ENCODE assay signal across 1 cellular context in genomic region chr1:206052919-206053534, GRCh38.
A peak's percentile ranks its signal among the peaks of the same experiment; 100 is the strongest.
TF ChIP-seq lines count a peak whose summit lies in the region.
"Not testable (repeated sequence)": the region's sequence is repeated elsewhere in the genome, so short reads cannot be mapped to it uniquely, and the experiment has no call there.

TSS of gene RHEX (plus strand) at chr1:206053173. CDS start at chr1:206097829, 44,656 bp downstream.

TF ChIP-seq in HepG2, 621 proteins besides CTCF, POLR2A, EP300 and RAD21 (continued from another document and continues in another):
- TF ChIP-seq ZBTB4 (CRISPR knock-in tag; IDR thresholded peaks at IDR 0.05; ENCODE audit: borderline replicate concordance): peak; percentile 46; the same call in 1 of the 2 replicates
- peak; percentile 39; the same call in 1 of the 2 replicates for TF ChIP-seq ZBTB43 (CRISPR knock-in tag; conservative IDR thresholded peaks at IDR 0.05)
- peak; percentile 25; the same call in 1 of the 2 replicates for TF ChIP-seq ZNF232 (CRISPR knock-in tag; IDR thresholded peaks at IDR 0.05; ENCODE audit: borderline replicate concordance)
- TF ChIP-seq ZNF629 (CRISPR knock-in tag; conservative IDR thresholded peaks at IDR 0.05): peak; percentile 6; the same call in 1 of the 2 replicates
- TF ChIP-seq TERF1 (CRISPR knock-in tag; IDR thresholded peaks at IDR 0.05): 0 out of 2 replicates have a peak, but pooled peaks have one; percentile 11
- TF ChIP-seq ZNF142 (CRISPR knock-in tag; IDR thresholded peaks at IDR 0.05): peak; percentile 33; the same call in 1 of the 2 replicates
- 0 out of 2 replicates have a peak, but pooled peaks have one; percentile 43 for TF ChIP-seq SPEN (CRISPR knock-in tag; IDR thresholded peaks at IDR 0.05; ENCODE audit: low read depth)
- peak; percentile 52 for TF ChIP-seq PHF5A (CRISPR knock-in tag; IDR thresholded peaks at IDR 0.05; ENCODE audit: low read depth, unreplicated experiment)
- 0 out of 4 replicates have a peak, but pooled peaks of 1 of the 2 experiments have one; percentile 36 for TF ChIP-seq KLF16 (CRISPR knock-in tag; IDR thresholded peaks at IDR 0.05)
- peak; percentile 42; the same call in 1 of the 2 replicates for TF ChIP-seq ZBTB20 (CRISPR knock-in tag; IDR thresholded peaks at IDR 0.05; ENCODE audit: borderline replicate concordance, low read depth)
- TF ChIP-seq POLR2G (IDR thresholded peaks at IDR 0.05; ENCODE audit: low read depth, low read length): peak; percentile 44; the same call in 1 of the 2 replicates
- TF ChIP-seq MIXL1 (CRISPR knock-in tag; IDR thresholded peaks at IDR 0.05): peak; percentile 40; the same call in 1 of the 2 replicates
- TF ChIP-seq ZNF230 (CRISPR knock-in tag; IDR thresholded peaks at IDR 0.05): peak; percentile 74; the same call in 1 of the 2 replicates
- TF ChIP-seq PHF20 (CRISPR knock-in tag; IDR thresholded peaks at IDR 0.05): 0 out of 2 replicates have a peak, but pooled peaks have one; percentile 49
- peak; percentile 40; the same call in 1 of the 2 replicates for TF ChIP-seq ZNF598 (CRISPR knock-in tag; IDR thresholded peaks at IDR 0.05; ENCODE audit: borderline replicate concordance)
- TF ChIP-seq ZNF329 (CRISPR knock-in tag; IDR thresholded peaks at IDR 0.05; ENCODE audit: low read depth): 0 out of 2 replicates have a peak, but pooled peaks have one; percentile 12
- 0 out of 2 replicates have a peak, but pooled peaks have one; percentile 35 for TF ChIP-seq JUN (CRISPR knock-in tag; IDR thresholded peaks at IDR 0.05)
- TF ChIP-seq CREM (IDR thresholded peaks at IDR 0.05): peak; percentile 32; the same call in 1 of the 2 replicates
- TF ChIP-seq CREM (CRISPR knock-in tag; IDR thresholded peaks at IDR 0.05): not testable (repeated sequence)
- 0 out of 2 replicates have a peak, but pooled peaks have one; percentile 29 for TF ChIP-seq ZBTB37 (CRISPR knock-in tag; IDR thresholded peaks at IDR 0.05)
- TF ChIP-seq ZNF609 (CRISPR knock-in tag; IDR thresholded peaks at IDR 0.05; ENCODE audit: borderline replicate concordance): peak; percentile 26; the same call in 1 of the 2 replicates
- peak; percentile 82 for TF ChIP-seq PBX2 (CRISPR knock-in tag; IDR thresholded peaks at IDR 0.05)
- TF ChIP-seq CSRNP1 (CRISPR knock-in tag; IDR thresholded peaks at IDR 0.05): 0 out of 2 replicates have a peak, but pooled peaks have one; percentile 51
- peak; percentile 59 for TF ChIP-seq SP4 (CRISPR knock-in tag; IDR thresholded peaks at IDR 0.05)
- peak; percentile 28; the same call in 1 of the 2 replicates for TF ChIP-seq ELF1 (CRISPR knock-in tag; IDR thresholded peaks at IDR 0.05)
- peak; percentile 57; the same call in 1 of the 2 replicates for TF ChIP-seq GFI1 (CRISPR knock-in tag; IDR thresholded peaks at IDR 0.05; ENCODE audit: borderline replicate concordance)
- peak; percentile 64 for TF ChIP-seq TAF1 (CRISPR knock-in tag; IDR thresholded peaks at IDR 0.05)
- TF ChIP-seq CHCHD3 (CRISPR knock-in tag; IDR thresholded peaks at IDR 0.05): 0 out of 2 replicates have a peak, but pooled peaks have one; percentile 52
- TF ChIP-seq MXD3 (CRISPR knock-in tag; IDR thresholded peaks at IDR 0.05): peak; percentile 48; the same call in 1 of the 2 replicates
- 0 out of 2 replicates have a peak, but pooled peaks have one; percentile 27 for TF ChIP-seq PHF21A (CRISPR knock-in tag; IDR thresholded peaks at IDR 0.05)
- TF ChIP-seq ZNF225 (CRISPR knock-in tag; IDR thresholded peaks at IDR 0.05): 0 out of 2 replicates have a peak, but pooled peaks have one; percentile 23
- TF ChIP-seq GLI4 (CRISPR knock-in tag; IDR thresholded peaks at IDR 0.05; ENCODE audit: borderline replicate concordance): peak; percentile 59; the same call in 1 of the 2 replicates
- TF ChIP-seq RXRA (CRISPR knock-in tag; IDR thresholded peaks at IDR 0.05): peak; percentile 58; the same call in 1 of the 2 replicates
